Comparison of ENCODE assay signal across 8 cellular contexts in genomic region chr1:74689800-74690696, GRCh38. TPM values are rescaled to one million over a fixed set of nuclear protein-coding genes. Genes with fewer than 3 reads are reported as not detected.
DNase-seq lines count a peak whose midpoint lies in the region; ATAC-seq and FAIRE-seq lines count a peak whose summit lies in the region.

No MANE protein-coding gene starts in this region.

- no peaks in the 10 kb centered on the region for H3K27me3 Mint-ChIP-seq in activated naive CD8-positive, alpha-beta T cell treated with anti-CD3 and anti-CD28 coated beads, Interleukin-2, amount 50 U/mL, for 24 hours

- 11 to 15% (median 12%) methylated on average over 5 of the region's 5 CpGs for WGBS in small intestine, 3 donors

- H3K9me3 ChIP-seq in NT2/D1 (ENCODE audit: insufficient read depth, low read length) = no peaks in the 10 kb centered on the region
- H3K9me3 ChIP-seq in small intestine (ENCODE audit: control insufficient read depth, low read depth) = no peaks in the 10 kb centered on the region

- DNase-seq in DMS114 treated with DMSO at 0.1 percent for 48 hours (lab: John Stamatoyannopoulos, UW; ENCODE audit: unreplicated experiment) (peak; percentile 40), HT1080 (ENCODE audit: low read depth) (peak; percentile 62), NT2/D1 (ENCODE audit: low read depth, low spot score) (peak; percentile 63), hippocampal formation (lab: John Stamatoyannopoulos, UW) (peak; percentile 4 to 80), small intestine (peak; percentile 62), HPDE6-E6E7 (ENCODE audit: extremely low spot score) (no peak)
- peak; percentile 24 for DNase-seq in activated naive CD8-positive, alpha-beta T cell treated with anti-CD3 and anti-CD28 coated beads, Interleukin-2, amount 50 U/mL, for 24 hours

- no peaks in the 10 kb centered on the region for H3K27me3 ChIP-seq in NT2/D1 (ENCODE audit: insufficient read depth, insufficient read length)
- H3K27me3 ChIP-seq in small intestine (ENCODE audit: control insufficient read depth in 2 of 2, insufficient read depth in 2 of 2, low read length in 2 of 2) = no peaks in the 10 kb centered on the region

- H3K36me3 ChIP-seq in NT2/D1 (ENCODE audit: insufficient read depth, insufficient read length, low read length) (no peaks in the 10 kb centered on the region), small intestine (ENCODE audit: control insufficient read depth in 2 of 2, insufficient read depth in 2 of 2, low read length in 2 of 2) (no peaks in the 10 kb centered on the region)

- no peaks in the 10 kb centered on the region for H3K4me1 Mint-ChIP-seq in activated naive CD8-positive, alpha-beta T cell treated with anti-CD3 and anti-CD28 coated beads, Interleukin-2, amount 50 U/mL, for 24 hours

- no peak overlapping the region for H3K9ac ChIP-seq in NT2/D1 (ENCODE audit: insufficient read length, low read depth)

- no peak overlapping the region for H3K4me3 Mint-ChIP-seq in activated naive CD8-positive, alpha-beta T cell treated with anti-CD3 and anti-CD28 coated beads, Interleukin-2, amount 50 U/mL, for 24 hours

- H3K4me3 ChIP-seq in NT2/D1 (ENCODE audit: insufficient read length, low read depth) (no peak overlapping the region), small intestine (ENCODE audit: low read depth in 1 of 2, low read length in 2 of 2) (no peak overlapping the region)

- FAIRE-seq in small intestine (lab: Jason Lieb, UNC) = no peak

- peak; percentile 75 for ATAC-seq in GM19351 (IDR thresholded peaks at IDR 0.05; ENCODE audit: unreplicated experiment)
- ATAC-seq in activated naive CD8-positive, alpha-beta T cell treated with anti-CD3 and anti-CD28 coated beads, Interleukin-2, amount 50 U/mL, for 24 hours = no peak

- no peak overlapping the region for H3K27ac ChIP-seq in small intestine (ENCODE audit: low read depth in 1 of 2, low read length in 1 of 2)

- no peaks in the 10 kb centered on the region for H3K4me1 ChIP-seq in NT2/D1 (ENCODE audit: insufficient read depth, insufficient read length)
- no peaks in the 10 kb centered on the region for H3K4me1 ChIP-seq in small intestine (ENCODE audit: control insufficient read depth in 2 of 2, insufficient read depth in 1 of 2, low read depth in 1 of 2, low read length in 1 of 2)

- H3K9me3 Mint-ChIP-seq in activated naive CD8-positive, alpha-beta T cell treated with anti-CD3 and anti-CD28 coated beads, Interleukin-2, amount 50 U/mL, for 24 hours = no peaks in the 10 kb centered on the region

- H3K36me3 Mint-ChIP-seq in activated naive CD8-positive, alpha-beta T cell treated with anti-CD3 and anti-CD28 coated beads, Interleukin-2, amount 50 U/mL, for 24 hours (ENCODE audit: low read depth) = no peaks in the 10 kb centered on the region

- no peak overlapping the region for H3K27ac Mint-ChIP-seq in activated naive CD8-positive, alpha-beta T cell treated with anti-CD3 and anti-CD28 coated beads, Interleukin-2, amount 50 U/mL, for 24 hours

RNA-seq across cellular contexts. Expression of gene ERICH3, which starts 16.5 kb away (rescaled TPM):
- total RNA-seq in HT1080 (2014; rRNA removed; shearing (Covaris generic)) = 0.05 TPM in 1 of 2 replicates, not detected in the other
- polyA plus RNA-seq in HT1080 (2015; cell fraction: cytosol; rRNA removed) = 0.03 TPM in 1 of 2 replicates, not detected in the other
- not detected in 2 replicates for polyA plus RNA-seq in HT1080 (2015; cell fraction: nucleus; rRNA removed)
- polyA plus RNA-seq in small intestine = under 1 TPM in 1 of 3 donors, not detected in 2; 0.15 TPM

RNA-seq across cellular contexts. Expression of gene CRYZ, which starts 42.8 kb away (rescaled TPM):
- 33.8 and 40.1 TPM in 2 replicates for total RNA-seq in HT1080 (2014; rRNA removed; shearing (Covaris generic))
- 44.3 and 47.2 TPM in 2 replicates for polyA plus RNA-seq in HT1080 (2015; cell fraction: cytosol; rRNA removed)
- 52.8 and 53.7 TPM in 2 replicates for polyA plus RNA-seq in HT1080 (2015; cell fraction: nucleus; rRNA removed)
- polyA plus RNA-seq in small intestine = 100 to 1,000 TPM in 1 of 3 donors, 10 to 100 TPM in 2; 28.7 to 157 (median 92.1) TPM

RNA-seq across cellular contexts. Expression of gene TYW3, which starts 42.9 kb away (rescaled TPM):
- total RNA-seq in HT1080 (2014; rRNA removed; shearing (Covaris generic)) = 23.7 and 24.1 TPM in 2 replicates
- polyA plus RNA-seq in HT1080 (2015; cell fraction: cytosol; rRNA removed) = 34.5 and 38.5 TPM in 2 replicates
- polyA plus RNA-seq in HT1080 (2015; cell fraction: nucleus; rRNA removed) = 22.8 and 28.6 TPM in 2 replicates
- polyA plus RNA-seq in small intestine = 10 to 100 TPM; 11.0 to 11.6 (median 11.2) TPM
